ENCODE assay signal across 9 cellular contexts in genomic region chr2:224401641-224402342, GRCh38. TPM values are rescaled to one million over a fixed set of nuclear protein-coding genes. Genes with fewer than 3 reads are reported as not detected.
A peak's percentile ranks its signal among the peaks of the same experiment; 100 is the strongest.
DNase-seq lines count a peak whose midpoint lies in the region; ATAC-seq and TF ChIP-seq lines count a peak whose summit lies in the region.
"Had no signal": no experiment of that assay in that cellular context is flagged by ENCODE, and none has a peak within 500 bp of the region (broad histone marks: within the 10 kb centered on the region; RNA-seq: fewer than 3 reads in every experiment).

Gene FAM124B, minus strand, starts transcription at chr2:224402107. Its CDS starts 339 bp downstream, at chr2:224401768.

- TF ChIP-seq CTCF in Loucy (conservative IDR thresholded peaks at IDR 0.05; ENCODE audit: low read length) = no peak
- no peak for TF ChIP-seq CTCF in heart right ventricle (IDR thresholded peaks at IDR 0.05)
- no peak for TF ChIP-seq CTCF in retinal pigment epithelial cell (conservative IDR thresholded peaks at IDR 0.05; ENCODE audit: low read depth, low read length)
- no peak for TF ChIP-seq CTCF in type B pancreatic cell (conservative IDR thresholded peaks at IDR 0.05)

- peaks cover 57% of the 10 kb centered on the region for H3K4me1 ChIP-seq in Loucy (ENCODE audit: insufficient read depth, low read length, poor library complexity, severe bottlenecking)
- H3K4me1 ChIP-seq in heart right ventricle = peaks cover 0 to 45% (median 9%) of the 10 kb centered on the region in 9 donors

- peak within 1 kb of the TSS; percentile 21 to 80 (median 68) for H3K27ac ChIP-seq in heart right ventricle
- H3K27ac ChIP-seq: cardiac muscle cell had no signal

- peaks cover 23% of the 10 kb centered on the region for H3K4me1 Mint-ChIP-seq in activated T-helper 2 cell treated with anti-CD3 and anti-CD28 coated beads, Interferon-gamma antibody, Interleukin-2, Interleukin-4, amounts not matched to agents 10 μg/mL and 5 μg/mL and 100 μg/mL, durations not matched to agents 14 hours and 24 hours and 36 hours (ENCODE audit: low read depth)
- peaks cover 4% of the 10 kb centered on the region for H3K4me1 Mint-ChIP-seq in type B pancreatic cell (ENCODE audit: unreplicated experiment)

- intact Hi-C loops in activated T-helper 2 cell treated with anti-CD3 and anti-CD28 coated beads, Interferon-gamma antibody, Interleukin-2, Interleukin-4, amounts not matched to agents 10 μg/mL and 5 μg/mL and 100 μg/mL, durations not matched to agents 14 hours and 24 hours and 36 hours (cut with micrococcal nuclease) = loop anchor here (5.0 kb wide), 1 partner anchor 186 kb away; the partner anchor contains the start of gene CUL3
- intact Hi-C loops in heart right ventricle (cut with DNase I) = loop anchor here in 1 of 10 donors (5.0 kb wide), 2 partner anchors 34 to 41 kb away; no protein-coding TSS in a partner anchor

- H3K36me3 ChIP-seq in Loucy (ENCODE audit: insufficient read depth, low read length) (no peaks in the 10 kb centered on the region), heart right ventricle (no peaks in the 10 kb centered on the region)
- H3K36me3 ChIP-seq: cardiac muscle cell had no signal

- H3K9me3 ChIP-seq in Loucy (ENCODE audit: insufficient read depth, low read depth, low read length) = peaks cover 7% of the 10 kb centered on the region; the same call in 1 of the 2 replicates
- peaks cover 0 to 4% (median 0%) of the 10 kb centered on the region in 11 donors for H3K9me3 ChIP-seq in heart right ventricle

- peak within 1 kb of the TSS; percentile 89 for H3K9ac ChIP-seq in Loucy (ENCODE audit: low read depth, low read length, poor library complexity, severe bottlenecking)

- H3K27me3 ChIP-seq in Loucy (ENCODE audit: insufficient read depth, low read length, poor library complexity, severe bottlenecking) = no peaks in the 10 kb centered on the region
- H3K27me3 ChIP-seq in heart right ventricle = no peaks in the 10 kb centered on the region
- H3K27me3 ChIP-seq: cardiac muscle cell had no signal

- H3K4me2 ChIP-seq in Loucy (ENCODE audit: low read depth, low read length, poor library complexity, severe bottlenecking) = peak within 1 kb of the TSS; percentile 97

- peak within 1 kb of the TSS; percentile 92 for H3K27ac Mint-ChIP-seq in activated T-helper 2 cell treated with anti-CD3 and anti-CD28 coated beads, Interferon-gamma antibody, Interleukin-2, Interleukin-4, amounts not matched to agents 10 μg/mL and 5 μg/mL and 100 μg/mL, durations not matched to agents 14 hours and 24 hours and 36 hours
- no peak within 1 kb of the TSS for H3K27ac Mint-ChIP-seq in type B pancreatic cell

- 33 to 40% methylated on average over 19 of the region's 19 CpGs for WGBS in heart right ventricle, 2 donors

- peak within 1 kb of the TSS; percentile 79 for H2AFZ ChIP-seq in Loucy (ENCODE audit: low read length)

- peaks cover 17% of the 10 kb centered on the region for H4K20me1 ChIP-seq in Loucy (ENCODE audit: insufficient read depth, low read length, poor library complexity, severe bottlenecking)

- H3K9me2 ChIP-seq in Loucy (replicated peaks; ENCODE audit: low read depth, low read length) = no peaks in the 10 kb centered on the region

- H3K36me3 Mint-ChIP-seq in activated T-helper 2 cell treated with anti-CD3 and anti-CD28 coated beads, Interferon-gamma antibody, Interleukin-2, Interleukin-4, amounts not matched to agents 10 μg/mL and 5 μg/mL and 100 μg/mL, durations not matched to agents 14 hours and 24 hours and 36 hours (ENCODE audit: low read depth) = peaks cover 12% of the 10 kb centered on the region
- H3K36me3 Mint-ChIP-seq in type B pancreatic cell = no peaks in the 10 kb centered on the region

- H3K4me3 ChIP-seq in Loucy (ENCODE audit: low read length, poor library complexity, severe bottlenecking) (peak within 1 kb of the TSS; percentile 88), heart right ventricle (peak within 1 kb of the TSS; percentile 23 to 61 (median 53)), retinal pigment epithelial cell (ENCODE audit: low read length) (peak within 1 kb of the TSS; percentile 18)
- H3K4me3 ChIP-seq: cardiac muscle cell had no signal

- DNase-seq in GDM1 (lab: John Stamatoyannopoulos, UW) (peak; percentile 67), heart right ventricle (peak; percentile 61 to 74), retinal pigment epithelial cell (ENCODE audit: low read depth) (peak; percentile 90), iPS-NIHi11 (ENCODE audit: low spot score) (no peak), type B pancreatic cell (ENCODE audit: extremely low spot score, unreplicated experiment) (no peak), MV-4-11 (lab: John Stamatoyannopoulos, UW) (no peak)
- DNase-seq in activated T-helper 2 cell treated with anti-CD3 and anti-CD28 coated beads, Interferon-gamma antibody, Interleukin-2, Interleukin-4, amounts not matched to agents 10 μg/mL and 5 μg/mL and 100 μg/mL, durations not matched to agents 14 hours and 24 hours and 36 hours (ENCODE audit: low spot score) = peak; percentile 59

- H3K79me2 ChIP-seq in Loucy (ENCODE audit: insufficient read depth, low read length) = peaks cover 48% of the 10 kb centered on the region

- peak; percentile 83 to 94 (median 92) for ATAC-seq in heart right ventricle

- H3K27me3 Mint-ChIP-seq in activated T-helper 2 cell treated with anti-CD3 and anti-CD28 coated beads, Interferon-gamma antibody, Interleukin-2, Interleukin-4, amounts not matched to agents 10 μg/mL and 5 μg/mL and 100 μg/mL, durations not matched to agents 14 hours and 24 hours and 36 hours (ENCODE audit: low read depth) = peaks cover 2% of the 10 kb centered on the region
- H3K27me3 Mint-ChIP-seq in type B pancreatic cell = no peaks in the 10 kb centered on the region

- peaks cover 3% of the 10 kb centered on the region; the same call in 1 of the 2 replicates for H3F3A ChIP-seq in Loucy (ENCODE audit: low read depth)

- H3K9me3 Mint-ChIP-seq in activated T-helper 2 cell treated with anti-CD3 and anti-CD28 coated beads, Interferon-gamma antibody, Interleukin-2, Interleukin-4, amounts not matched to agents 10 μg/mL and 5 μg/mL and 100 μg/mL, durations not matched to agents 14 hours and 24 hours and 36 hours = peaks cover 4% of the 10 kb centered on the region
- no peaks in the 10 kb centered on the region for H3K9me3 Mint-ChIP-seq in type B pancreatic cell

- peak within 1 kb of the TSS; percentile 78 for H3K4me3 Mint-ChIP-seq in activated T-helper 2 cell treated with anti-CD3 and anti-CD28 coated beads, Interferon-gamma antibody, Interleukin-2, Interleukin-4, amounts not matched to agents 10 μg/mL and 5 μg/mL and 100 μg/mL, durations not matched to agents 14 hours and 24 hours and 36 hours (ENCODE audit: low read depth)
- H3K4me3 Mint-ChIP-seq in type B pancreatic cell = no peak within 1 kb of the TSS

RNA-seq across cellular contexts. Expression of gene FAM124B, which starts in this region (rescaled TPM):
- total RNA-seq in activated T-helper 2 cell treated with anti-CD3 and anti-CD28 coated beads, Interferon-gamma antibody, Interleukin-2, Interleukin-4, amounts not matched to agents 10 μg/mL and 5 μg/mL and 100 μg/mL, durations not matched to agents 14 hours and 24 hours and 36 hours = 2.0 and 2.1 TPM in 2 replicates
- total RNA-seq in heart right ventricle (1 to 10 TPM in 7 of 10 donors, under 1 TPM in 3; 0.62 to 3.9 (median 1.7) TPM), type B pancreatic cell (ENCODE audit: low replicate concordance) (not detected in 2 replicates)
- 1 to 10 TPM in 1 of 2 donors, under 1 TPM in 1; 0.88 to 3.1 TPM for polyA plus RNA-seq in heart right ventricle

Comparison
In these comparisons a context has a peak if more than half of its experiments do, and no peak if none do; other contexts are left out.
1. DNase-seq: peak in GDM1 (single experiment), activated T-helper 2 cell treated with anti-CD3 and anti-CD28 coated beads, Interferon-gamma antibody, Interleukin-2, Interleukin-4, amounts not matched to agents 10 μg/mL and 5 μg/mL and 100 μg/mL, durations not matched to agents 14 hours and 24 hours and 36 hours (single experiment), heart right ventricle (2 of 2) and retinal pigment epithelial cell (single experiment); none in iPS-NIHi11 (single experiment), type B pancreatic cell (single experiment) and MV-4-11 (single experiment).
2. H3K4me3 ChIP-seq: peak in every context shown above with its lines; median percentile 88 in Loucy; 53 in heart right ventricle; 18 in retinal pigment epithelial cell.